22 cellular contexts compared by ENCODE assay signal in genomic region chrX:54325077-54325476, GRCh38. TPM values are rescaled to one million over a fixed set of nuclear protein-coding genes. Genes with fewer than 3 reads are reported as not detected.
DNase-seq lines count a peak whose midpoint lies in the region; ATAC-seq and TF ChIP-seq lines count a peak whose summit lies in the region.
"Had no signal": no experiment of that assay in that cellular context is flagged by ENCODE, and none has a peak within 500 bp of the region (broad histone marks: within the 10 kb centered on the region; RNA-seq: fewer than 3 reads in every experiment).

No MANE protein-coding gene starts in this region.

- H3K27me3 ChIP-seq in endocrine pancreas (ENCODE audit: control insufficient read depth, insufficient read depth, low read length) (no peaks in the 10 kb centered on the region), left lung (no peaks in the 10 kb centered on the region), upper lobe of right lung (no peaks in the 10 kb centered on the region)
- H3K27me3 ChIP-seq: BE2C had no signal

- H3K36me3 ChIP-seq in endocrine pancreas (ENCODE audit: control insufficient read depth, insufficient read depth, low read length) (no peaks in the 10 kb centered on the region), left lung (no peaks in the 10 kb centered on the region), upper lobe of right lung (no peaks in the 10 kb centered on the region)
- H3K36me3 ChIP-seq: BE2C; BLaER1 treated with 17β-estradiol and CSF1 and Interleukin-3, amounts not matched to agents 10 nM and 100 nM had no signal

- no peak overlapping the region for H3K9ac ChIP-seq in endocrine pancreas (ENCODE audit: control insufficient read depth, insufficient read depth, low read length)
- H3K9ac ChIP-seq: BLaER1 treated with 17β-estradiol and CSF1 and Interleukin-3, amounts not matched to agents 10 nM and 100 nM; GM23248 had no signal

- H3K4me1 ChIP-seq in endocrine pancreas (ENCODE audit: control insufficient read depth, insufficient read depth, low read length) = no peaks in the 10 kb centered on the region
- H3K4me1 ChIP-seq in left lung = no peaks in the 10 kb centered on the region
- H3K4me1 ChIP-seq in upper lobe of right lung = no peaks in the 10 kb centered on the region
- H3K4me1 ChIP-seq: A549; BE2C; BLaER1 treated with 17β-estradiol and CSF1 and Interleukin-3, amounts not matched to agents 10 nM and 100 nM had no signal

- TF ChIP-seq CTCF in left lung (IDR thresholded peaks at IDR 0.05) (no peak), upper lobe of right lung (IDR thresholded peaks at IDR 0.05) (no peak)

- H3K4me3 ChIP-seq in endocrine pancreas (ENCODE audit: control insufficient read depth, insufficient read depth, low read length) (peak overlapping the region; percentile 14), left lung (no peak overlapping the region), upper lobe of right lung (no peak overlapping the region)
- H3K4me3 ChIP-seq: A549; BLaER1 treated with 17β-estradiol and CSF1 and Interleukin-3, amounts not matched to agents 10 nM and 100 nM; GM23248 had no signal

- H3K9me3 ChIP-seq in endocrine pancreas (ENCODE audit: control insufficient read depth, low read length) (no peaks in the 10 kb centered on the region), left lung (no peaks in the 10 kb centered on the region), upper lobe of right lung (no peaks in the 10 kb centered on the region)
- H3K9me3 ChIP-seq: A549; BE2C; BLaER1 treated with 17β-estradiol and CSF1 and Interleukin-3, amounts not matched to agents 10 nM and 100 nM had no signal

- DNase-seq in NCI-H2029 treated with DMSO at 0.1 percent for 48 hours (lab: John Stamatoyannopoulos, UW) (peak; percentile 1), NCI-H2029 (lab: John Stamatoyannopoulos, UW) (no peak), left lung (no peak), upper lobe of right lung (no peak), NCI-H1436 (lab: John Stamatoyannopoulos, UW) (no peak), cardiac septum (ENCODE audit: low spot score) (no peak)
- DNase-seq: 8988T; ACHN; AML-193; BE2C; Calu3; CD4-positive, alpha-beta memory T cell; COR-L47; DMS153; DND-41; GM23248; H7; HCEC 1CT had no signal

- ATAC-seq in left lung = peak; percentile 88
- peak; percentile 57 for ATAC-seq in upper lobe of right lung
- ATAC-seq in HG02884 (IDR thresholded peaks at IDR 0.05; ENCODE audit: unreplicated experiment) = no peak
- ATAC-seq: A549 had no signal

- H3K27ac ChIP-seq in left lung (no peak overlapping the region), upper lobe of right lung (no peak overlapping the region)
- H3K27ac ChIP-seq: A549; BLaER1 treated with 17β-estradiol and CSF1 and Interleukin-3, amounts not matched to agents 10 nM and 100 nM; GM23248 had no signal

- intact Hi-C loops in left lung (cut with DNase I) = no loop called here
- intact Hi-C loops in upper lobe of right lung (cut with DNase I) = no loop called here
- intact Hi-C loops in cardiac septum (cut with DNase I) = no loop called here

RNA-seq across cellular contexts. Expression of gene WNK3, which starts 32.8 kb away (rescaled TPM):
- 1 to 10 TPM; 1.3 to 1.7 TPM for total RNA-seq in left lung
- 1.8 TPM for total RNA-seq in upper lobe of right lung
- total RNA-seq in cardiac septum = 0.65 TPM
- total RNA-seq: Calu3 had no signal
